Comparison of ENCODE assay signal across 1 cellular context in genomic region chr1:183831336-183831735, GRCh38.
TF ChIP-seq lines count a peak whose summit lies in the region.

No MANE protein-coding gene starts in this region.

TF ChIP-seq in IMR-90, 13 proteins besides CTCF, POLR2A, EP300 and RAD21 (continued from another document):
- TF ChIP-seq, protein P1, sequence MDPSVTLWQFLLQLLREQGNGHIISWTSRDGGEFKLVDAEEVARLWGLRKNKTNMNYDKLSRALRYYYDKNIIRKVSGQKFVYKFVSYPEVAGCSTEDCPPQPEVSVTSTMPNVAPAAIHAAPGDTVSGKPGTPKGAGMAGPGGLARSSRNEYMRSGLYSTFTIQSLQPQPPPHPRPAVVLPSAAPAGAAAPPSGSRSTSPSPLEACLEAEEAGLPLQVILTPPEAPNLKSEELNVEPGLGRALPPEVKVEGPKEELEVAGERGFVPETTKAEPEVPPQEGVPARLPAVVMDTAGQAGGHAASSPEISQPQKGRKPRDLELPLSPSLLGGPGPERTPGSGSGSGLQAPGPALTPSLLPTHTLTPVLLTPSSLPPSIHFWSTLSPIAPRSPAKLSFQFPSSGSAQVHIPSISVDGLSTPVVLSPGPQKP (IDR thresholded peaks at IDR 0.05; ENCODE audit: borderline replicate concordance, low read depth, low read length): no peak
- no peak for TF ChIP-seq MXI1 (IDR thresholded peaks at IDR 0.05; ENCODE audit: borderline replicate concordance, low read depth, low read length)
- TF ChIP-seq RCOR1 (IDR thresholded peaks at IDR 0.05; ENCODE audit: insufficient replicate concordance, low read length): no peak
- TF ChIP-seq BHLHE40 (IDR thresholded peaks at IDR 0.05; ENCODE audit: low read depth, low read length): no peak
- TF ChIP-seq RFX5 (IDR thresholded peaks at IDR 0.05; ENCODE audit: low read depth, low read length): no peak
- TF ChIP-seq, protein P2, sequence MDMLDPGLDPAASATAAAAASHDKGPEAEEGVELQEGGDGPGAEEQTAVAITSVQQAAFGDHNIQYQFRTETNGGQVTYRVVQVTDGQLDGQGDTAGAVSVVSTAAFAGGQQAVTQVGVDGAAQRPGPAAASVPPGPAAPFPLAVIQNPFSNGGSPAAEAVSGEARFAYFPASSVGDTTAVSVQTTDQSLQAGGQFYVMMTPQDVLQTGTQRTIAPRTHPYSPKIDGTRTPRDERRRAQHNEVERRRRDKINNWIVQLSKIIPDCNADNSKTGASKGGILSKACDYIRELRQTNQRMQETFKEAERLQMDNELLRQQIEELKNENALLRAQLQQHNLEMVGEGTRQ (IDR thresholded peaks at IDR 0.05; ENCODE audit: low read depth, low read length): no peak
- no peak for TF ChIP-seq MAFK (IDR thresholded peaks at IDR 0.05; ENCODE audit: low read depth, low read length)
- TF ChIP-seq CHD1 (IDR thresholded peaks at IDR 0.05; ENCODE audit: low read depth, low read length): no peak
- no peak for TF ChIP-seq MAZ (IDR thresholded peaks at IDR 0.05; ENCODE audit: borderline replicate concordance, low read depth, low read length)
- TF ChIP-seq FOS (IDR thresholded peaks at IDR 0.05; ENCODE audit: low read depth, low read length): no peak
